Comparison of ENCODE assay signal across 9 cellular contexts in the genomic region with DNA sequence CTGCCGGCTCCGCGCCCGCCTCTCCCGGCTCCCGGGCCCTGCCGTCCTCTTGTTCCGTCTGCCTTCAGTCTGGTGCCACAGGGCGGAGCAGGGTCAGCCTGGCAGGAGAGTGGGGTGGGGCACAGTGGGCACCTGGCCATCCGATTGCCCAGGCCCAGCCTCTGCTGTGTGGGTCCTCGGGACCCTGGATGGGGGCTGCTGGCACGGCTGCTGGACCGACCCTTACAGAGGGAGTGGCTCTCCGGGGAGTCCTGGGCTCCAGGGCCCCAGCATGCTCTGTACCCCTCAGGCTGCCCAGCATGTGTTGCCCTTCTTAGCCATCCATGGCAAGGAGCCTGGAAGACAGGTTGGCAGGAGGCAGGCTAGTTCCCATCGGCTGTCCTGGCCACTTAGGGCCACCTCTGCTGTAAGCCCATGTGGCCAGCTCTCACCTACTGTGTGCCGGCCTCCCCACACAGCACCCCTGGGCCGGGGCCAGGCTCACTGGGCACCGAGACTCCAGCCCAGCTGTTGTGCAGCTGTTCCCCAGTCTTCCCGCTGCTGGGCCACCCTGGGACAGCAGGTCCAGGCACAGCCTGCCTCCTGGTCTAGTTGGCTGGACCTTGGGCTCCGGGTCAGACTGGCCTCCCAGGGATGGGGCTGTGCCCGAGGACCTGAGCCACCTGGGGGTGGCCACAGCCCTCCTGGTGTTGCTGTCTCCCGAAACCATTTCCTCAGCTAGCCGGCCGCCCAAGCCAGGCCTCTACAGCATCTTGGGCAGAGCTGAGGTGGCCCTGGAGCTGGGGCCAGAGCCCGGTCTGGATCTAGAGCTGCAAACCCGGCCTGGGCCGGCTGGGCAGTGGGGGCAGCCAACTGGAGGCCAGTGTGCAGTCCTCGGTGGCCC. TPM values are rescaled to one million over a fixed set of nuclear protein-coding genes. Genes with fewer than 3 reads are reported as not detected.
DNase-seq lines count a peak whose midpoint lies in the region; ATAC-seq and TF ChIP-seq lines count a peak whose summit lies in the region.
"Had no signal": no experiment of that assay in that cellular context is flagged by ENCODE, and none has a peak within 500 bp of the region (broad histone marks: within the 10 kb centered on the region; RNA-seq: fewer than 3 reads in every experiment).

No MANE protein-coding gene starts in this region.

- H3K27ac ChIP-seq in body of pancreas (peak overlapping the region; percentile 79 to 89 (median 84)), gastrocnemius medialis (peak overlapping the region; percentile 74 to 79 (median 76))

- ATAC-seq in body of pancreas (no peak), left ventricle myocardium superior (peak; percentile 3), gastrocnemius medialis (no peak), HG02798 (IDR thresholded peaks at IDR 0.05; ENCODE audit: poor library complexity, unreplicated experiment) (no peak)

- H3K4me3 ChIP-seq in body of pancreas: no peak overlapping the region
- H3K4me3 ChIP-seq in gastrocnemius medialis: peak overlapping the region; percentile 29 to 38 (median 33)

- TF ChIP-seq POLR2A in body of pancreas (IDR thresholded peaks at IDR 0.05): no peak
- peak in 1 of 2 donors; percentile 1 for TF ChIP-seq POLR2A in gastrocnemius medialis (IDR thresholded peaks at IDR 0.05)

- in situ Hi-C loops in gastrocnemius medialis (cut with MboI; ENCODE audit: low sequenced_read_pairs in 4 of 4): no loop called here

- DNase-seq in Daoy (ENCODE audit: low read depth) (peak; percentile 57), body of pancreas (peak in 1 of 4 donors; percentile 59), left ventricle myocardium superior (no peak), gastrocnemius medialis (no peak), NCI-H2081 (lab: John Stamatoyannopoulos, UW) (no peak), cortex of kidney (lab: John Stamatoyannopoulos, UW) (no peak)
- no peak for DNase-seq in stimulated activated CD4-positive, alpha-beta T cell treated with anti-CD3 and anti-CD28 coated beads, Interleukin-2, amount 100 ng/mL, for 48 hours
- DNase-seq: NCI-H1436 treated with DMSO at 0.1 percent for 48 hours had no signal

- intact Hi-C loops in body of pancreas (cut with DNase I) (no loop called here), left ventricle myocardium superior (cut with micrococcal nuclease) (no loop called here), gastrocnemius medialis (cut with DNase I; ENCODE audit: low total_unique reads) (no loop called here)

- TF ChIP-seq CTCF in body of pancreas (IDR thresholded peaks at IDR 0.05) (no peak), gastrocnemius medialis (IDR thresholded peaks at IDR 0.05 in 4 of 5, conservative IDR thresholded peaks at IDR 0.05 in 1 of 5) (no peak)

- peaks cover 68% of the 10 kb centered on the region for H3K4me1 ChIP-seq in body of pancreas
- peaks cover 62 to 73% of the 10 kb centered on the region in 2 donors for H3K4me1 ChIP-seq in gastrocnemius medialis

- H3K9me3 ChIP-seq in body of pancreas (no peaks in the 10 kb centered on the region), gastrocnemius medialis (no peaks in the 10 kb centered on the region)

- WGBS in body of pancreas, 2 donors: 53 to 55% methylated on average over 8 to 25 of the region's 28 CpGs

- H3K36me3 ChIP-seq in body of pancreas (replicated peaks in 1 of 2; ENCODE audit: insufficient read depth in 1 of 2, low read depth in 2 of 2) (no peaks in the 10 kb centered on the region), gastrocnemius medialis (no peaks in the 10 kb centered on the region)

- H3K27me3 ChIP-seq in body of pancreas (no peaks in the 10 kb centered on the region), gastrocnemius medialis (peaks cover 0 to 6% (median 0%) of the 10 kb centered on the region in 3 donors)

RNA-seq across cellular contexts. Expression of a gene that starts 24.9 kb away (rescaled TPM):
- 6.8 and 11.0 TPM in 2 replicates for total RNA-seq in Daoy (2014; rRNA removed; shearing (Covaris generic))
- total RNA-seq in body of pancreas (10 to 100 TPM in 1 of 2 donors, 1 to 10 TPM in 1; 5.7 to 14.8 TPM), left ventricle myocardium superior (8.6 TPM), gastrocnemius medialis (1 to 10 TPM; 2.5 to 8.4 (median 5.8) TPM)

Comparison
In these comparisons a context has a peak if more than half of its experiments do, and no peak if none do; other contexts are left out.
1. H3K4me3 ChIP-seq: peak in gastrocnemius medialis (4 of 4); none in body of pancreas (0 of 2).